Comparison of ENCODE assay signal across 20 cellular contexts in the genomic region with DNA sequence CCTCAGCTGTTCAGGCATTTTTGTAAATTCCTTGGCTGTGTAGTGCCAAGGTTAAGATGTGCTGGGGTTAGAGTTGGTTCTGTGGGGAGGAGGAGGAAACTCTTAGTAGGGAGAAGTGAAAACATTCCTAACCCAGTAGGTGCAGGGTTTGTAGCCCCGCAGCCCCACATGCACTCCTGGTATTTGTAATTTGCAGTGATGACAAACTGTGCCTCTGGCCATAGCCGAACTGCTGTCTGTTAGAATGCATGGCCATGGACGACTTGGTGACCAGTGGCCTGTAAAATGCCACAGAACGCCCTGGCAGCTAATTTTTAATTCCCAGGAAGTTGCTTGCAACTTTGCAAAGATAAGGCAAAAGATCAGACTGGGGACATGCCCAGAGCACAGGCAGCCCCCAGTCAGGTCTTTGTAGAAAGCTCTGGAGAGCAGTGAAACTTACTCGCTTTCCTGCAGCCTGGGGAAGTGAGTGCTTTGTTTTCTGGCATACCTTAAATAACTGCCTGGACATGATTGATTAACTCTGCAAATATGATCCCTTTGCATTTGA. TPM values are rescaled to one million over a fixed set of nuclear protein-coding genes. Genes with fewer than 3 reads are reported as not detected.
DNase-seq lines count a peak whose midpoint lies in the region; ATAC-seq and TF ChIP-seq lines count a peak whose summit lies in the region.
"Had no signal": no experiment of that assay in that cellular context is flagged by ENCODE, and none has a peak within 500 bp of the region (broad histone marks: within the 10 kb centered on the region; RNA-seq: fewer than 3 reads in every experiment).

No MANE protein-coding gene starts in this region.

- no peak for TF ChIP-seq POLR2A in stomach (IDR thresholded peaks at IDR 0.05)

- no peaks in the 10 kb centered on the region for H3K79me1 ChIP-seq in neuronal stem cell (ENCODE audit: low read depth, low read length)

- H2AFZ ChIP-seq in neuronal stem cell (ENCODE audit: low read length) = peak overlapping the region; percentile 76

- no peak for ATAC-seq in HG02642 (IDR thresholded peaks at IDR 0.05; ENCODE audit: poor library complexity, unreplicated experiment)
- ATAC-seq: gastroesophageal sphincter; left lobe of liver; naive thymus-derived CD4-positive, alpha-beta T cell had no signal

- H2BK12ac ChIP-seq in neuronal stem cell (ENCODE audit: low read length) = no peak overlapping the region

- H3K27me3 ChIP-seq in iPS-18a (ENCODE audit: control insufficient read depth, insufficient read depth, low read length) = no peaks in the 10 kb centered on the region
- no peaks in the 10 kb centered on the region for H3K27me3 ChIP-seq in neuronal stem cell (ENCODE audit: control insufficient read depth in 3 of 3, insufficient read depth in 3 of 3, low read depth in 1 of 3, low read length in 3 of 3)
- no peaks in the 10 kb centered on the region for H3K27me3 ChIP-seq in stomach
- H3K27me3 ChIP-seq: gastroesophageal sphincter, transverse colon had no signal

- H4K8ac ChIP-seq in neuronal stem cell (ENCODE audit: low read depth, low read length) = no peak overlapping the region

- H3K23ac ChIP-seq in neuronal stem cell (ENCODE audit: low read depth, low read length, poor library complexity) = no peak overlapping the region

- no peak for TF ChIP-seq EP300 in stomach (IDR thresholded peaks at IDR 0.05)

- H3K4me3 ChIP-seq in iPS-18a (ENCODE audit: low read length) = peak overlapping the region; percentile 23
- H3K4me3 ChIP-seq in neuronal stem cell (ENCODE audit: low read length in 2 of 2) = no peak overlapping the region
- H3K4me3 ChIP-seq in stomach = no peak overlapping the region
- H3K4me3 ChIP-seq: gastroesophageal sphincter, GM23248, transverse colon had no signal

- no peak overlapping the region for H2BK120ac ChIP-seq in neuronal stem cell (ENCODE audit: low read depth, low read length)

- no peak overlapping the region for H2AK5ac ChIP-seq in neuronal stem cell (ENCODE audit: low read depth, low read length)

- no peak for TF ChIP-seq CTCF in stomach (IDR thresholded peaks at IDR 0.05)

- H3K18ac ChIP-seq in neuronal stem cell (ENCODE audit: low read length) = peak overlapping the region; percentile 89

- H3K36me3 ChIP-seq in iPS-18a (ENCODE audit: control insufficient read depth, low read depth, low read length) = no peaks in the 10 kb centered on the region
- H3K36me3 ChIP-seq in neuronal stem cell (replicated peaks in 1 of 2; ENCODE audit: control insufficient read depth in 2 of 2, insufficient read depth in 2 of 2, low read length in 2 of 2) = no peaks in the 10 kb centered on the region
- H3K36me3 ChIP-seq in stomach = no peaks in the 10 kb centered on the region
- H3K36me3 ChIP-seq: gastroesophageal sphincter, transverse colon had no signal

- WGBS in neuronal stem cell (ENCODE audit: extremely low coverage in 2 of 2, insufficient read length in 2 of 2, insufficient replicate concordance in 1 of 2), 2 donors = no CpG with 5 or more reads among the region's 5 CpGs
- 32 to 72% (median 44%) methylated on average over 5 of the region's 5 CpGs for WGBS in stomach, 5 donors

- no peak overlapping the region for H2BK5ac ChIP-seq in neuronal stem cell (ENCODE audit: low read length)

- H3K4ac ChIP-seq in neuronal stem cell (ENCODE audit: low read length) = no peak overlapping the region

- H3K9me3 ChIP-seq in iPS-18a (ENCODE audit: control insufficient read depth, low read depth, low read length) (no peaks in the 10 kb centered on the region), neuronal stem cell (replicated peaks in 1 of 2; ENCODE audit: control insufficient read depth in 2 of 2, insufficient read depth in 1 of 2, low read depth in 1 of 2, low read length in 2 of 2) (no peaks in the 10 kb centered on the region), stomach (no peaks in the 10 kb centered on the region)
- H3K9me3 ChIP-seq: gastroesophageal sphincter, transverse colon had no signal

- no peak overlapping the region for H3K27ac ChIP-seq in iPS-18a (ENCODE audit: low read length)
- H3K27ac ChIP-seq in neuronal stem cell (replicated peaks; ENCODE audit: low read length) = peak overlapping the region; percentile 82
- H3K27ac ChIP-seq in stomach = no peak overlapping the region
- H3K27ac ChIP-seq: gastroesophageal sphincter, GM23248, transverse colon had no signal

- no peak overlapping the region for H3K4me2 ChIP-seq in neuronal stem cell (ENCODE audit: insufficient read depth, low read length, poor library complexity, severe bottlenecking)

- no peak overlapping the region for H4K91ac ChIP-seq in neuronal stem cell (ENCODE audit: low read depth, low read length, poor library complexity)

- H3K9ac ChIP-seq in iPS-18a (ENCODE audit: low read length) = no peak overlapping the region
- H3K9ac ChIP-seq in neuronal stem cell (ENCODE audit: low read depth, low read length, poor library complexity) = no peak overlapping the region
- H3K9ac ChIP-seq: GM23248 had no signal

- H3K14ac ChIP-seq in neuronal stem cell (ENCODE audit: low read length) = no peak overlapping the region

- H3K4me1 ChIP-seq in iPS-18a (ENCODE audit: control insufficient read depth, low read depth, low read length) (peaks cover 44% of the 10 kb centered on the region), neuronal stem cell (ENCODE audit: control insufficient read depth in 2 of 2, insufficient read depth in 1 of 2, low read depth in 1 of 2, low read length in 2 of 2) (peaks cover 12 to 18% of the 10 kb centered on the region in 2 donors), stomach (peaks cover 7 to 48% (median 19%) of the 10 kb centered on the region in 4 donors)
- H3K4me1 ChIP-seq: gastroesophageal sphincter had no signal

- intact Hi-C loops in stomach (cut with DNase I; ENCODE audit: low total_unique reads) = no loop called here

- no peak overlapping the region for H2BK15ac ChIP-seq in neuronal stem cell (ENCODE audit: low read length)

- DNase-seq in ELF-1 (ENCODE audit: low read depth, low spot score) (peak; percentile 88), RPMI7951 (ENCODE audit: low read depth) (peak; percentile 89), neuronal stem cell (ENCODE audit: low spot score) (no peak), stomach (no peak), amygdala (lab: John Stamatoyannopoulos, UW) (no peak), hypothalamus (lab: John Stamatoyannopoulos, UW) (no peak)
- DNase-seq: activated CD4-positive, alpha-beta T cell treated with anti-CD3 and anti-CD28 coated beads for 4 hours; central memory CD4-positive, alpha-beta T cell; COR-L47; GM23248; naive thymus-derived CD4-positive, alpha-beta T cell; NCI-H1092; NCI-H2171 treated with DMSO at 0.1 percent for 48 hours; stimulated activated CD4-positive, alpha-beta T cell treated with anti-CD3 and anti-CD28 coated beads, Interleukin-4, amount 100 ng/mL, for 4 hours; transverse colon had no signal

RNA-seq across cellular contexts. Expression of gene LYPD6B, which starts 38.4 kb away (rescaled TPM):
- total RNA-seq in RPMI7951 (2014; rRNA removed; shearing (Covaris generic)) = 21.6 and 25.9 TPM in 2 replicates
- polyA plus RNA-seq in neuronal stem cell (2013, experiment 1 of 2) = 0.45 TPM
- polyA plus RNA-seq in neuronal stem cell (2013, experiment 2 of 2) = 0.33 TPM
- 10 to 100 TPM in 4 of 5 donors, not detected in 1; 14.7 to 88.7 (median 36.4) TPM for total RNA-seq in stomach
- 10 to 100 TPM; 10.9 to 74.1 (median 20.5) TPM for polyA plus RNA-seq in stomach
- total RNA-seq: left lobe of liver; T-helper 2 cell treated with Interferon-gamma antibody and Interleukin-4, amounts not matched to agents 100 ng/mL and 5 ng/mL, for 36 hours had no signal
- polyA plus RNA-seq: naive thymus-derived CD4-positive, alpha-beta T cell had no signal

Comparison
In these comparisons a context has a peak if more than half of its experiments do, and no peak if none do; other contexts are left out.
1. DNase-seq: peak in ELF-1 (single experiment) and RPMI7951 (single experiment); none in neuronal stem cell (single experiment), stomach (single experiment), amygdala (0 of 56) and hypothalamus (0 of 51).